10 cellular contexts compared by ENCODE assay signal in genomic region chr17:47280072-47280811, GRCh38. TPM values are rescaled to one million over a fixed set of nuclear protein-coding genes. Genes with fewer than 3 reads are reported as not detected.
DNase-seq lines count a peak whose midpoint lies in the region; ATAC-seq lines count a peak whose summit lies in the region.
"Had no signal": no experiment of that assay in that cellular context is flagged by ENCODE, and none has a peak within 500 bp of the region (broad histone marks: within the 10 kb centered on the region; RNA-seq: fewer than 3 reads in every experiment).

No MANE protein-coding gene starts in this region.

- ATAC-seq in stimulated activated memory B cell treated with anti-CD40 and anti-IgM and Interleukin-4, amounts not matched to agents 10 μg/mL and 1 μg/mL and 100 μg/mL, for 72 hours, result no peak
- ATAC-seq in GM18868 (IDR thresholded peaks at IDR 0.05; ENCODE audit: unreplicated experiment), result no peak
- no peak for ATAC-seq in GM21447 (IDR thresholded peaks at IDR 0.05; ENCODE audit: unreplicated experiment)
- no peak for ATAC-seq in GM18909 (IDR thresholded peaks at IDR 0.05; ENCODE audit: poor library complexity, unreplicated experiment)
- ATAC-seq in HG02840 (IDR thresholded peaks at IDR 0.05; ENCODE audit: low FRiP score, unreplicated experiment), result no peak

- peak overlapping the region; percentile 85 for H3K27ac Mint-ChIP-seq in stimulated activated memory B cell treated with anti-CD40 and anti-IgM and Interleukin-4, amounts not matched to agents 10 μg/mL and 1 μg/mL and 100 μg/mL, for 72 hours

- 82 to 91% (median 89%) methylated on average over 14 of the region's 14 CpGs for WGBS in adipose tissue, 3 donors

- peak; percentile 84 for DNase-seq in H4 (ENCODE audit: low spot score)
- peak; percentile 80 for DNase-seq in iris pigment epithelial cell (ENCODE audit: low read depth)
- DNase-seq: effector memory CD4-positive, alpha-beta T cell had no signal

- peaks cover 91% of the 10 kb centered on the region for H3K4me1 Mint-ChIP-seq in stimulated activated memory B cell treated with anti-CD40 and anti-IgM and Interleukin-4, amounts not matched to agents 10 μg/mL and 1 μg/mL and 100 μg/mL, for 72 hours

- no peak overlapping the region for H3K4me3 Mint-ChIP-seq in stimulated activated memory B cell treated with anti-CD40 and anti-IgM and Interleukin-4, amounts not matched to agents 10 μg/mL and 1 μg/mL and 100 μg/mL, for 72 hours

- H3K27me3 Mint-ChIP-seq in stimulated activated memory B cell treated with anti-CD40 and anti-IgM and Interleukin-4, amounts not matched to agents 10 μg/mL and 1 μg/mL and 100 μg/mL, for 72 hours, result no peaks in the 10 kb centered on the region

- H3K36me3 Mint-ChIP-seq in stimulated activated memory B cell treated with anti-CD40 and anti-IgM and Interleukin-4, amounts not matched to agents 10 μg/mL and 1 μg/mL and 100 μg/mL, for 72 hours, result peaks cover 20% of the 10 kb centered on the region

- no peaks in the 10 kb centered on the region for H3K9me3 Mint-ChIP-seq in stimulated activated memory B cell treated with anti-CD40 and anti-IgM and Interleukin-4, amounts not matched to agents 10 μg/mL and 1 μg/mL and 100 μg/mL, for 72 hours

- peak overlapping the region; percentile 61 for H3K27ac ChIP-seq in adipose tissue (ENCODE audit: low read depth, low read length)

RNA-seq across cellular contexts. Expression of gene ITGB3, which starts 26.6 kb away (rescaled TPM):
- 3.4 and 3.7 TPM in 2 replicates for total RNA-seq in H4 (2014; rRNA removed; shearing (Covaris generic))
- 1 to 10 TPM in 2 of 3 donors, under 1 TPM in 1; 0.45 to 7.7 (median 4.4) TPM for polyA plus RNA-seq in adipose tissue
- polyA plus RNA-seq: neural cell had no signal

RNA-seq across cellular contexts. Expression of gene EFCAB13, which starts 43.5 kb away (rescaled TPM):
- total RNA-seq in H4 (2014; rRNA removed; shearing (Covaris generic)), result 1.8 and 2.1 TPM in 2 replicates
- 1 to 10 TPM in 2 of 3 donors, under 1 TPM in 1; 0.31 to 2.5 (median 1.5) TPM for polyA plus RNA-seq in adipose tissue
